ENCODE assay signal across 14 cellular contexts in the genomic region with DNA sequence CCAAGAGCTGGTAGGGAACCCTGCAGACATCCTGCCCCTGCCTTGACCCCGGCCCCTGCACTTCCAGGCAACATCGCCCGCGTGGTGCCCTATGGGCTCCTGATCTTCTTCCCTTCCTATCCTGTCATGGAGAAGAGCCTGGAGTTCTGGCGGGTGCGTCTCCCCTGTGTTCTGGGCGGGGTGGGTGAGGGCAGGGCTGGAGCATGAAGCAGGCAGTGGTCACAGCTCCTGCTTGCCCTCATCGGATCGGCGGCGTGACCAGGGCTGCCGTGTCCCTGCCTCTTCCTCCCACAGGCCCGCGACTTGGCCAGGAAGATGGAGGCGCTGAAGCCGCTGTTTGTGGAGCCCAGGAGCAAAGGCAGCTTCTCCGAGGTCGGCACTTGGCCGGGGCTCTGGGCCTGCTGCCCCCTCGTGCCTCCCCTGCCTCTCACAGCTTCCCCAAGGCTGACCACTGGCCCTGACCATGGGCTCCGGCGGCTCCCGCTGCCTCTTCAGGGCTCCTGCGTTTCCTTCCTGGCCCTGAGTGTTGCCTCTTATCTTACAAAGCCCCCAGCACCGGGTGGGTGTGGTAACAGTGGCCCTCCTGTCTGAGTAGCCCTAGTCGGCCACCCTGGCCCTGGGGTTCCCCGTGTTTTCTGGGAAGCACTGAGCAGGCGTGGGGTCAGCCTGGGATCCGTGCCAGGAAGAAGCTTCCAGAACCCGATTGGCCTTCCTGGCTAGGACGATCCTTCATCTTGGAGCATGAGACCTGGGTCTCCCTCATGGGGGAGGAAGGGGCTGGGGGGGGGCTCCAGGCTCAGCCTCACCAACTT. TPM values are rescaled to one million over a fixed set of nuclear protein-coding genes. Genes with fewer than 3 reads are reported as not detected.
DNase-seq lines count a peak whose midpoint lies in the region; ATAC-seq and TF ChIP-seq lines count a peak whose summit lies in the region.
"Had no signal": no experiment of that assay in that cellular context is flagged by ENCODE, and none has a peak within 500 bp of the region (broad histone marks: within the 10 kb centered on the region; RNA-seq: fewer than 3 reads in every experiment).

No MANE protein-coding gene starts in this region.

- DNase-seq in right cardiac atrium = peak; percentile 51 to 73 (median 71)
- DNase-seq in SW480 (ENCODE audit: low spot score) = no peak
- no peak for DNase-seq in NCI-H1694 (lab: John Stamatoyannopoulos, UW)
- no peak for DNase-seq in omental fat pad (ENCODE audit: low spot score)
- DNase-seq: activated naive CD8-positive, alpha-beta T cell treated with anti-CD3 and anti-CD28 coated beads, Interleukin-2, amount 10 ng/mL, durations not matched to agents 7 days and 5 days; CD8-positive, alpha-beta memory T cell; dermis blood vessel endothelial cell; NCI-H345; stimulated activated CD4-positive, alpha-beta T cell treated with anti-CD3 and anti-CD28 coated beads, Interleukin-2, amount 100 ng/mL, for 24 hours had no signal

- intact Hi-C loops in right cardiac atrium (cut with DNase I) = no loop called here

- H3K9me3 ChIP-seq in right cardiac atrium (ENCODE audit: control insufficient read depth, low read length) = no peaks in the 10 kb centered on the region

- WGBS in adipose tissue, 3 donors = 67 to 78% (median 68%) methylated on average over 31 of the region's 31 CpGs
- WGBS in right cardiac atrium = 66% methylated on average over 31 of the region's 31 CpGs

- no peak for TF ChIP-seq CTCF in omental fat pad (IDR thresholded peaks at IDR 0.05)

- H3K4me1 ChIP-seq in right cardiac atrium (ENCODE audit: control insufficient read depth, insufficient read depth, low read length) = peaks cover 6% of the 10 kb centered on the region

- H3K4me3 ChIP-seq in right cardiac atrium (ENCODE audit: low read length) = no peak overlapping the region

- ATAC-seq in right cardiac atrium (no peak), omental fat pad (ENCODE audit: low FRiP score) (no peak)
- ATAC-seq: left lobe of liver had no signal

- H3K27ac ChIP-seq in adipose tissue (ENCODE audit: low read depth, low read length) (peak overlapping the region; percentile 95), right cardiac atrium (ENCODE audit: low read length) (peak overlapping the region; percentile 83), temporal lobe (ENCODE audit: low read depth, low read length) (peak overlapping the region; percentile 19)
- H3K27ac ChIP-seq: HL-60 had no signal

- no peaks in the 10 kb centered on the region for H3K27me3 ChIP-seq in right cardiac atrium (ENCODE audit: control insufficient read depth, insufficient read depth)

RNA-seq across cellular contexts. Expression of a gene that starts 8.0 kb away (rescaled TPM):
- polyA plus RNA-seq in adipose tissue (10 to 100 TPM in 1 of 3 donors, 1 to 10 TPM in 2; 7.4 to 92.8 (median 9.3) TPM), right cardiac atrium (2.7 TPM)
- total RNA-seq in right cardiac atrium (1 to 10 TPM in 2 of 4 donors, under 1 TPM in 1, not detected in 1; 0.23 to 1.4 (median 1.1) TPM), temporal lobe (0.49 TPM), omental fat pad (10 to 100 TPM; 10.5 to 91.9 (median 12.3) TPM)
- total RNA-seq: activated naive CD8-positive, alpha-beta T cell treated with anti-CD3 and anti-CD28 coated beads, Interleukin-2, amount 10 ng/mL, durations not matched to agents 7 days and 5 days; CD8-positive, alpha-beta memory T cell; frontal cortex had no signal

RNA-seq across cellular contexts. Expression of a gene that starts 19.3 kb away (rescaled TPM):
- polyA plus RNA-seq in adipose tissue (10 to 100 TPM; 26.9 to 50.8 (median 40.9) TPM), right cardiac atrium (38.7 TPM)
- total RNA-seq in right cardiac atrium (10 to 100 TPM; 40.1 to 49.7 (median 44.3) TPM), temporal lobe (18.7 TPM), omental fat pad (10 to 100 TPM; 25.5 to 44.3 (median 40.9) TPM)

RNA-seq across cellular contexts. Expression of a gene that starts 19.4 kb away (rescaled TPM):
- 10 to 100 TPM; 13.2 to 33.0 (median 30.7) TPM for polyA plus RNA-seq in adipose tissue
- total RNA-seq in right cardiac atrium = 10 to 100 TPM; 14.5 to 19.6 (median 16.8) TPM
- polyA plus RNA-seq in right cardiac atrium = 29.5 TPM
- 7.6 TPM for total RNA-seq in temporal lobe
- 10 to 100 TPM; 13.2 to 34.5 (median 20.6) TPM for total RNA-seq in omental fat pad

RNA-seq across cellular contexts. Expression of a gene that starts 30.3 kb away (rescaled TPM):
- polyA plus RNA-seq in adipose tissue (10 to 100 TPM in 2 of 3 donors, 1 to 10 TPM in 1; 7.3 to 16.1 (median 11.8) TPM), right cardiac atrium (7.7 TPM)
- total RNA-seq in right cardiac atrium (10 to 100 TPM; 12.3 to 14.8 (median 13.3) TPM), temporal lobe (10.6 TPM), omental fat pad (10 to 100 TPM; 10.2 to 34.4 (median 21.6) TPM)

RNA-seq across cellular contexts. Expression of a gene that starts 35.2 kb away (rescaled TPM):
- polyA plus RNA-seq in adipose tissue = 10 to 100 TPM; 10.6 to 16.9 (median 12.6) TPM
- 1 to 10 TPM; 4.0 to 9.3 (median 5.8) TPM for total RNA-seq in right cardiac atrium
- polyA plus RNA-seq in right cardiac atrium = 7.1 TPM
- total RNA-seq in temporal lobe = 102 TPM
- total RNA-seq in omental fat pad = 10 to 100 TPM in 2 of 4 donors, 1 to 10 TPM in 2; 7.6 to 17.4 (median 12.0) TPM

Comparison
In these comparisons a context has a peak if more than half of its experiments do, and no peak if none do; other contexts are left out.
1. H3K27ac ChIP-seq: peak in every context shown above with its lines; median percentile 95 in adipose tissue; 83 in right cardiac atrium; 19 in temporal lobe.
2. DNase-seq: peak in right cardiac atrium (3 of 3); none in SW480 (single experiment), NCI-H1694 (single experiment) and omental fat pad (single experiment).